In genomic region chr10:28533315-28533564, GRCh38 we compare ENCODE assay signal across 8 cellular contexts.
DNase-seq lines count a peak whose midpoint lies in the region; ATAC-seq and TF ChIP-seq lines count a peak whose summit lies in the region.

No MANE protein-coding gene starts in this region.

- peak; percentile 4 for ATAC-seq in GM18502 (IDR thresholded peaks at IDR 0.05; ENCODE audit: poor library complexity, unreplicated experiment)
- ATAC-seq in HG02840 (IDR thresholded peaks at IDR 0.05; ENCODE audit: low FRiP score, unreplicated experiment) = peak; percentile 2
- ATAC-seq in GM18873 (IDR thresholded peaks at IDR 0.05; ENCODE audit: low FRiP score, unreplicated experiment) = no peak

- H3K4me3 ChIP-seq in WI38 (ENCODE audit: low read depth, low read length) (peak overlapping the region; percentile 67), iPS-11a (ENCODE audit: low read depth, low read length) (peak overlapping the region; percentile 84)

- peak overlapping the region; percentile 100 for H3K27ac ChIP-seq in substantia nigra (ENCODE audit: low read depth, low read length, poor library complexity, severe bottlenecking)

- no peak for DNase-seq in substantia nigra (lab: John Stamatoyannopoulos, UW)
- no peak for DNase-seq in NCI-H1092 (lab: John Stamatoyannopoulos, UW)
- DNase-seq in amygdala (lab: John Stamatoyannopoulos, UW) = no peak

- no peak for TF ChIP-seq CTCF in WI38 (IDR thresholded peaks at IDR 0.05; ENCODE audit: low read depth, low read length)
